8 cellular contexts compared by ENCODE assay signal in genomic region chr11:47248664-47249377, GRCh38. TPM values are rescaled to one million over a fixed set of nuclear protein-coding genes. Genes with fewer than 3 reads are reported as not detected.
DNase-seq lines count a peak whose midpoint lies in the region; ATAC-seq lines count a peak whose summit lies in the region.

Gene ACP2, minus strand, starts transcription at chr11:47248814. Its CDS starts 25 bp downstream, at chr11:47248789.

- H3K4me1 ChIP-seq in CD4-positive, alpha-beta memory T cell (ENCODE audit: insufficient read depth, low read length) = peaks cover 20% of the 10 kb centered on the region

- no peaks in the 10 kb centered on the region for H3K9me3 Mint-ChIP-seq in CD4-positive, alpha-beta memory T cell
- H3K9me3 Mint-ChIP-seq in activated CD8-positive, alpha-beta T cell treated with anti-CD3 and anti-CD28 coated beads, Interleukin-2, amount 10 ng/mL, durations not matched to agents 7 days and 5 days (ENCODE audit: insufficient read depth) = no peaks in the 10 kb centered on the region

- peak; percentile 87 to 90 (median 87) for DNase-seq in CD4-positive, alpha-beta memory T cell
- DNase-seq in NCI-H774 (lab: John Stamatoyannopoulos, UW) (peak; percentile 76), medulla oblongata (ENCODE audit: extremely low spot score) (peak; percentile 91)
- peak; percentile 92 for DNase-seq in activated CD8-positive, alpha-beta T cell treated with anti-CD3 and anti-CD28 coated beads, Interleukin-2, amount 10 ng/mL, durations not matched to agents 7 days and 5 days
- peak; percentile 80 for DNase-seq in effector CD4-positive, alpha-beta T cell
- DNase-seq in stimulated activated CD8-positive, alpha-beta memory T cell treated with anti-CD3 and anti-CD28 coated beads, Interleukin-12 subunit alpha, Interleukin-12 subunit beta, amount 100 ng/mL, for 24 hours (ENCODE audit: extremely low read depth) = peak; percentile 68

- CTCF ChIA-PET in CD4-positive, alpha-beta memory T cell (lab: Charles Lee; ENCODE audit: partially characterized antibody) = interaction anchor here (0.7 to 4.7 kb wide), 14 partner anchors 10 to 313 kb away, joined by 3 to 28 read pairs (median 6); partner anchors contain the start of genes CSTPP1, DDB2 and NR1H3
- CTCF ChIA-PET in activated CD8-positive, alpha-beta T cell treated with anti-CD3 and anti-CD28 coated beads, Interleukin-2, amount 10 ng/mL, durations not matched to agents 7 days and 5 days (lab: Charles Lee) = interaction anchor here (0.7 to 5.6 kb wide), 15 partner anchors 9 to 164 kb away, joined by 3 to 68 read pairs (median 8); partner anchors contain the start of genes ARFGAP2, DDB2 and NR1H3

- no peaks in the 10 kb centered on the region for H3K27me3 Mint-ChIP-seq in CD4-positive, alpha-beta memory T cell
- H3K27me3 Mint-ChIP-seq in activated CD8-positive, alpha-beta T cell treated with anti-CD3 and anti-CD28 coated beads, Interleukin-2, amount 10 ng/mL, durations not matched to agents 7 days and 5 days (ENCODE audit: low read depth) = no peaks in the 10 kb centered on the region

- peak within 1 kb of the TSS; percentile 75 for H3K27ac ChIP-seq in CD4-positive, alpha-beta memory T cell (ENCODE audit: low read depth, low read length)

- H3K27me3 ChIP-seq in CD4-positive, alpha-beta memory T cell (ENCODE audit: insufficient read depth, low read length) = no peaks in the 10 kb centered on the region

- peaks cover 19% of the 10 kb centered on the region for H3K36me3 ChIP-seq in CD4-positive, alpha-beta memory T cell (ENCODE audit: insufficient read depth, low read length)

- H3K9me3 ChIP-seq in CD4-positive, alpha-beta memory T cell (ENCODE audit: control insufficient read depth in 1 of 2, low read length in 2 of 2) = no peaks in the 10 kb centered on the region

- H3K27ac Mint-ChIP-seq in CD4-positive, alpha-beta memory T cell = peak within 1 kb of the TSS; percentile 91 to 99 (median 99)
- H3K27ac Mint-ChIP-seq in activated CD8-positive, alpha-beta T cell treated with anti-CD3 and anti-CD28 coated beads, Interleukin-2, amount 10 ng/mL, durations not matched to agents 7 days and 5 days = peak within 1 kb of the TSS; percentile 95

- H3K4me3 ChIP-seq in CD4-positive, alpha-beta memory T cell (ENCODE audit: low read length in 2 of 2) = peak within 1 kb of the TSS; percentile 89 to 94

- H3K4me1 Mint-ChIP-seq in CD4-positive, alpha-beta memory T cell = peaks cover 12 to 29% (median 20%) of the 10 kb centered on the region in 4 donors
- peaks cover 30% of the 10 kb centered on the region for H3K4me1 Mint-ChIP-seq in activated CD8-positive, alpha-beta T cell treated with anti-CD3 and anti-CD28 coated beads, Interleukin-2, amount 10 ng/mL, durations not matched to agents 7 days and 5 days (ENCODE audit: low read depth)

- intact Hi-C loops in CD4-positive, alpha-beta memory T cell (cut with micrococcal nuclease) = loop anchor here (1.0 to 5.0 kb wide), 7 partner anchors 20 to 549 kb away; partner anchors contain the start of genes ARHGAP1, FNBP4, KBTBD4 and NDUFS3

- ATAC-seq in GM19372 (IDR thresholded peaks at IDR 0.05; ENCODE audit: low read depth, unreplicated experiment) = peak; percentile 88
- ATAC-seq in HG03521 (IDR thresholded peaks at IDR 0.05; ENCODE audit: unreplicated experiment) = peak; percentile 94
- ATAC-seq in activated CD8-positive, alpha-beta T cell treated with anti-CD3 and anti-CD28 coated beads, Interleukin-2, amount 10 ng/mL, durations not matched to agents 7 days and 5 days = peak; percentile 98

- peaks cover 0 to 37% of the 10 kb centered on the region in 2 donors for H3K36me3 Mint-ChIP-seq in CD4-positive, alpha-beta memory T cell
- peaks cover 25% of the 10 kb centered on the region for H3K36me3 Mint-ChIP-seq in activated CD8-positive, alpha-beta T cell treated with anti-CD3 and anti-CD28 coated beads, Interleukin-2, amount 10 ng/mL, durations not matched to agents 7 days and 5 days (ENCODE audit: low read depth)

- H3K4me3 Mint-ChIP-seq in CD4-positive, alpha-beta memory T cell = peak within 1 kb of the TSS; percentile 99 to 100 (median 99)
- peak within 1 kb of the TSS; percentile 92 for H3K4me3 Mint-ChIP-seq in activated CD8-positive, alpha-beta T cell treated with anti-CD3 and anti-CD28 coated beads, Interleukin-2, amount 10 ng/mL, durations not matched to agents 7 days and 5 days

- POLR2A ChIA-PET in CD4-positive, alpha-beta memory T cell (lab: Charles Lee; ENCODE audit: partially characterized antibody) = interaction anchor here (0.6 to 3.9 kb wide), 22 partner anchors 10 to 548 kb away, joined by 3 to 92 read pairs (median 6); partner anchors contain the start of genes ARFGAP2, ARHGAP1, DDB2 and KBTBD4
- POLR2A ChIA-PET in activated CD8-positive, alpha-beta T cell treated with anti-CD3 and anti-CD28 coated beads, Interleukin-2, amount 10 ng/mL, durations not matched to agents 7 days and 5 days (lab: Charles Lee) = interaction anchor here (0.6 to 3.3 kb wide), 16 partner anchors 9 to 548 kb away, joined by 3 to 41 read pairs (median 5); partner anchors contain the start of genes ARHGAP1, DDB2, MADD and NR1H3

RNA-seq across cellular contexts. Expression of gene ACP2, which starts in this region (rescaled TPM):
- 10 to 100 TPM; 23.6 to 23.7 TPM for total RNA-seq in CD4-positive, alpha-beta memory T cell
- 10 to 100 TPM; 11.4 to 19.0 TPM for polyA plus RNA-seq in CD4-positive, alpha-beta memory T cell
- total RNA-seq in activated CD8-positive, alpha-beta T cell treated with anti-CD3 and anti-CD28 coated beads, Interleukin-2, amount 10 ng/mL, durations not matched to agents 7 days and 5 days = 10 to 100 TPM; 26.7 to 27.5 TPM

Comparison
In these comparisons a context has a peak if more than half of its experiments do, and no peak if none do; other contexts are left out.
1. Peak in every context shown above with its lines: DNase-seq, ATAC-seq, H3K4me3 ChIP-seq and H3K27ac ChIP-seq.